Comparison of ENCODE assay signal across 26 cellular contexts in the genomic region with DNA sequence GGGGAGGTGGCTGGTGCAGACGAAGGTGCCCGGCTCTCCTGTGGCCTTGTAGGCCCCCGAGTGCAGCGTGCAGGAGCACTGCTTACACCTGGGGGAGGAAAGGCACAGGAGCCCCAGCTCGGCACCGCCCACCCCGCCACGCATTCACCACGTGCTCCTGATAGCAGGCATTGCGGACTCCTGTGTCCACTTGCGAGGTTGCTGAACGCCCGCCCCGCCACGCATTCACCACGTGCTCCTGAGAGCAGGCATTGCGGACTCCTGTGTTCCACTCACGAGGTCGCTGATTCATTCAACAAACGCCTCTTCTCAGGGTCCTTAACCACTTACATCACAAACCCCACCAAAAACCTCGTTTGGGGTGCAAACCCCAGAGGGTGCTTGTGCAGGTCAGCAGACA.
"Had no signal": no experiment of that assay in that cellular context is flagged by ENCODE, and none has a peak within 500 bp of the region (broad histone marks: within the 10 kb centered on the region; RNA-seq: fewer than 3 reads in every experiment).

No MANE protein-coding gene starts in this region.

- H3K9me3 Mint-ChIP-seq: activated CD4-positive, alpha-beta T cell treated with anti-CD3 and anti-CD28 coated beads, Interleukin-2, amount 10 ng/mL, durations not matched to agents 24 days and 14 days; activated CD8-positive, alpha-beta T cell treated with anti-CD3 and anti-CD28 coated beads for 36 hours; activated naive CD8-positive, alpha-beta T cell treated with anti-CD3 and anti-CD28 coated beads for 36 hours; activated T-cell treated with anti-CD3 and anti-CD28 coated beads, Interleukin-2, amount 50 U/mL, for 72 hours; activated T-helper 17 cell treated with anti-CD3 and anti-CD28 coated beads, Interleukin-2, amount 50 U/mL, for 72 hours; brain; T-helper 1 cell treated with Interleukin-12 subunit alpha and Interleukin-12 subunit beta and Interleukin-4 antibody, amounts not matched to agents 30 μg/mL and 1 μg/mL, for 36 hours; T-helper 2 cell treated with Interferon-gamma antibody and Interleukin-4, amounts not matched to agents 5 μg/mL and 100 μg/mL, for 36 hours had no signal

- H3K27me3 ChIP-seq: SJCRH30 had no signal

- ATAC-seq: activated CD8-positive, alpha-beta T cell treated with anti-CD3 and anti-CD28 coated beads for 36 hours; activated T-cell treated with anti-CD3 and anti-CD28 coated beads, Interleukin-2, amount 50 U/mL, for 72 hours; activated T-helper 17 cell treated with anti-CD3 and anti-CD28 coated beads, Interleukin-2, amount 50 U/mL, for 72 hours; K562; PC-3 had no signal

- H3K4me1 Mint-ChIP-seq: activated CD4-positive, alpha-beta T cell treated with anti-CD3 and anti-CD28 coated beads, Interleukin-2, amount 10 ng/mL, durations not matched to agents 24 days and 14 days; activated naive CD8-positive, alpha-beta T cell treated with anti-CD3 and anti-CD28 coated beads for 36 hours; activated T-helper 17 cell treated with anti-CD3 and anti-CD28 coated beads, Interleukin-2, amount 50 U/mL, for 72 hours; brain had no signal

- H3K36me3 Mint-ChIP-seq: activated naive CD8-positive, alpha-beta T cell treated with anti-CD3 and anti-CD28 coated beads for 36 hours had no signal

- H3K9me2 ChIP-seq: SK-N-SH had no signal

- H3K4me1 ChIP-seq: SJCRH30 had no signal

- H3K27ac Mint-ChIP-seq: activated CD4-positive, alpha-beta T cell treated with anti-CD3 and anti-CD28 coated beads, Interleukin-2, amount 10 ng/mL, durations not matched to agents 24 days and 14 days; activated CD8-positive, alpha-beta T cell treated with anti-CD3 and anti-CD28 coated beads for 36 hours; activated naive CD8-positive, alpha-beta T cell treated with anti-CD3 and anti-CD28 coated beads for 36 hours; activated T-cell treated with anti-CD3 and anti-CD28 coated beads, Interleukin-2, amount 50 U/mL, for 72 hours; activated T-helper 17 cell treated with anti-CD3 and anti-CD28 coated beads, Interleukin-2, amount 50 U/mL, for 72 hours; T-helper 1 cell treated with Interleukin-12 subunit alpha and Interleukin-12 subunit beta and Interleukin-4 antibody, amounts not matched to agents 30 μg/mL and 1 μg/mL, for 36 hours; T-helper 2 cell treated with Interferon-gamma antibody and Interleukin-4, amounts not matched to agents 5 μg/mL and 100 μg/mL, for 36 hours had no signal

- H3K4me3 ChIP-seq: K562, SJCRH30 had no signal

- H3K27ac ChIP-seq: SJCRH30 had no signal

- DNase-seq: activated CD4-positive, alpha-beta T cell treated with anti-CD3 and anti-CD28 coated beads, Interleukin-2, amount 10 ng/mL, durations not matched to agents 24 days and 14 days; activated CD4-positive, alpha-beta T cell treated with anti-CD3 and anti-CD28 coated beads, Interleukin-2, amount 50 U/mL, for 4 hours; activated CD8-positive, alpha-beta T cell treated with anti-CD3 and anti-CD28 coated beads for 36 hours; activated effector memory CD4-positive, alpha-beta T cell treated with anti-CD3 and anti-CD28 coated beads, Interleukin-2, amount 50 U/mL, for 16 hours; activated naive CD4-positive, alpha-beta T cell; activated naive CD4-positive, alpha-beta T cell treated with anti-CD3 and anti-CD28 coated beads, Interleukin-2, amount 50 U/mL, for 16 hours; activated naive CD8-positive, alpha-beta T cell treated with anti-CD3 and anti-CD28 coated beads for 36 hours; activated T-cell treated with anti-CD3 and anti-CD28 coated beads, Interleukin-2, amount 50 U/mL, for 1 hour; activated T-cell treated with anti-CD3 and anti-CD28 coated beads, Interleukin-2, amount 50 U/mL, for 72 hours; central memory CD4-positive, alpha-beta T cell; NCI-H1092 treated with DMSO at 0.1 percent for 48 hours; NCI-H146; NCI-H1930; NCI-H2081 treated with DMSO at 0.1 percent for 48 hours; NCI-H226; NCI-H446 treated with DMSO at 0.1 percent for 48 hours; NCI-H524 treated with DMSO at 0.1 percent for 48 hours; NK-92 treated with Interleukin-12 subunit alpha and Interleukin-12 subunit beta, amount 100 ng/mL, for 24 hours; PC-3; SJCRH30; SK-N-SH had no signal

- H3K36me3 ChIP-seq: SJCRH30 had no signal

- H3K27me3 Mint-ChIP-seq: activated CD4-positive, alpha-beta T cell treated with anti-CD3 and anti-CD28 coated beads, Interleukin-2, amount 10 ng/mL, durations not matched to agents 24 days and 14 days; activated CD8-positive, alpha-beta T cell treated with anti-CD3 and anti-CD28 coated beads for 36 hours; activated naive CD8-positive, alpha-beta T cell treated with anti-CD3 and anti-CD28 coated beads for 36 hours; activated T-helper 17 cell treated with anti-CD3 and anti-CD28 coated beads, Interleukin-2, amount 50 U/mL, for 72 hours; brain had no signal

- H3K4me2 ChIP-seq: SK-N-SH had no signal

- H3K4me3 Mint-ChIP-seq: activated CD4-positive, alpha-beta T cell treated with anti-CD3 and anti-CD28 coated beads, Interleukin-2, amount 10 ng/mL, durations not matched to agents 24 days and 14 days; activated CD8-positive, alpha-beta T cell treated with anti-CD3 and anti-CD28 coated beads for 36 hours; activated naive CD8-positive, alpha-beta T cell treated with anti-CD3 and anti-CD28 coated beads for 36 hours; activated T-cell treated with anti-CD3 and anti-CD28 coated beads, Interleukin-2, amount 50 U/mL, for 72 hours; activated T-helper 17 cell treated with anti-CD3 and anti-CD28 coated beads, Interleukin-2, amount 50 U/mL, for 72 hours; brain; T-helper 1 cell treated with Interleukin-12 subunit alpha and Interleukin-12 subunit beta and Interleukin-4 antibody, amounts not matched to agents 30 μg/mL and 1 μg/mL, for 36 hours; T-helper 2 cell treated with Interferon-gamma antibody and Interleukin-4, amounts not matched to agents 5 μg/mL and 100 μg/mL, for 36 hours had no signal

- H3K9me3 ChIP-seq: SJCRH30, SK-N-SH had no signal

- H3K9ac ChIP-seq: SK-N-SH had no signal
